In genomic region chr17:75629157-75629556, GRCh38 we compare ENCODE assay signal across 31 cellular contexts.
"Had no signal": no experiment of that assay in that cellular context is flagged by ENCODE, and none has a peak within 500 bp of the region (broad histone marks: within the 10 kb centered on the region; RNA-seq: fewer than 3 reads in every experiment).

No MANE protein-coding gene starts in this region.

- H3K4me3 Mint-ChIP-seq: activated CD8-positive, alpha-beta T cell treated with anti-CD3 and anti-CD28 coated beads, Interleukin-2, amount 10 ng/mL, durations not matched to agents 7 days and 5 days; activated naive CD4-positive, alpha-beta T cell treated with anti-CD3 and anti-CD28 coated beads, Interleukin-2, amount 10 ng/mL, durations not matched to agents 7 days and 5 days; activated naive CD8-positive, alpha-beta T cell had no signal

- H3K36me3 ChIP-seq: brain microvascular endothelial cell had no signal

- DNase-seq: activated CD4-positive, alpha-beta T cell treated with anti-CD3 and anti-CD28 coated beads for 1 hour; activated CD4-positive, alpha-beta T cell treated with anti-CD3 and anti-CD28 coated beads for 48 hours; activated CD4-positive, alpha-beta T cell treated with anti-CD3 and anti-CD28 coated beads, Interleukin-2, amount 50 U/mL, for 48 hours; activated CD4-positive, CD25-positive, alpha-beta regulatory T cell; activated CD8-positive, alpha-beta T cell treated with anti-CD3 and anti-CD28 coated beads, Interleukin-2, amount 10 ng/mL, durations not matched to agents 7 days and 5 days; activated effector memory CD4-positive, alpha-beta T cell treated with Interleukin-2 at 50 U/mL for 16 hours; activated naive CD4-positive, alpha-beta T cell treated with anti-CD3 and anti-CD28 coated beads, Interleukin-2, amount 10 ng/mL, durations not matched to agents 7 days and 5 days; activated T-cell treated with anti-CD3 and anti-CD28 coated beads, Interleukin-2, amount 50 U/mL, for 48 hours; amniotic stem cell; brain microvascular endothelial cell; central memory CD4-positive, alpha-beta T cell; MM.1S; MV-4-11; NCI-H1092; NCI-H1436 treated with DMSO at 0.1 percent for 48 hours; NCI-H1694 treated with DMSO at 0.1 percent for 48 hours; NCI-H2029; NCI-H345; NCI-H526; NCI-H748 treated with DMSO at 0.1 percent for 48 hours; NK-92 treated with Interleukin-12 subunit alpha and Interleukin-12 subunit beta, amount 100 ng/mL, for 24 hours; PC-9; Right ventricle myocardium superior; SW 1271; T-helper 1 cell; T-helper 2 cell; T-helper 9 cell had no signal

- H3K27ac Mint-ChIP-seq: activated CD8-positive, alpha-beta T cell treated with anti-CD3 and anti-CD28 coated beads, Interleukin-2, amount 10 ng/mL, durations not matched to agents 7 days and 5 days; activated naive CD8-positive, alpha-beta T cell had no signal

- ATAC-seq: activated CD8-positive, alpha-beta T cell treated with anti-CD3 and anti-CD28 coated beads, Interleukin-2, amount 10 ng/mL, durations not matched to agents 7 days and 5 days had no signal

- H3K36me3 Mint-ChIP-seq: activated naive CD4-positive, alpha-beta T cell treated with anti-CD3 and anti-CD28 coated beads, Interleukin-2, amount 10 ng/mL, durations not matched to agents 7 days and 5 days; activated naive CD8-positive, alpha-beta T cell had no signal

- H3K9ac ChIP-seq: KMS-11 had no signal

- H3K27ac ChIP-seq: brain microvascular endothelial cell, KMS-11, PC-9, VCaP had no signal

- H3K4me1 Mint-ChIP-seq: activated naive CD4-positive, alpha-beta T cell treated with anti-CD3 and anti-CD28 coated beads, Interleukin-2, amount 10 ng/mL, durations not matched to agents 7 days and 5 days had no signal

- H3K4me3 ChIP-seq: PC-9 had no signal

- H3K27me3 Mint-ChIP-seq: activated naive CD4-positive, alpha-beta T cell treated with anti-CD3 and anti-CD28 coated beads, Interleukin-2, amount 10 ng/mL, durations not matched to agents 7 days and 5 days; activated naive CD8-positive, alpha-beta T cell had no signal

- H3K9me3 Mint-ChIP-seq: activated naive CD4-positive, alpha-beta T cell treated with anti-CD3 and anti-CD28 coated beads, Interleukin-2, amount 10 ng/mL, durations not matched to agents 7 days and 5 days had no signal

- FAIRE-seq: RCC 7860 had no signal
